In genomic region chr2:37326866-37327634, GRCh38 we compare ENCODE assay signal across 1 cellular context.
TF ChIP-seq lines count a peak whose summit lies in the region.

No MANE protein-coding gene starts in this region.

TF ChIP-seq in IMR-90, 13 proteins besides CTCF, POLR2A, EP300 and RAD21 (continued from another document):
- TF ChIP-seq FOS (IDR thresholded peaks at IDR 0.05; ENCODE audit: low read depth, low read length) (no peak), CEBPB (IDR thresholded peaks at IDR 0.05; ENCODE audit: low read depth, low read length) (no peak), ELK1 (IDR thresholded peaks at IDR 0.05; ENCODE audit: borderline replicate concordance, low read depth, low read length) (no peak), NFE2L2 (IDR thresholded peaks at IDR 0.05; ENCODE audit: low read depth, low read length) (no peak), RFX5 (IDR thresholded peaks at IDR 0.05; ENCODE audit: low read depth, low read length) (no peak), MXI1 (IDR thresholded peaks at IDR 0.05; ENCODE audit: borderline replicate concordance, low read depth, low read length) (no peak), CHD1 (IDR thresholded peaks at IDR 0.05; ENCODE audit: low read depth, low read length) (no peak), MAZ (IDR thresholded peaks at IDR 0.05; ENCODE audit: borderline replicate concordance, low read depth, low read length) (no peak), MAFK (IDR thresholded peaks at IDR 0.05; ENCODE audit: low read depth, low read length) (no peak), SMC3 (IDR thresholded peaks at IDR 0.05; ENCODE audit: low read depth, low read length) (no peak)
